Comparison of ENCODE assay signal across 29 cellular contexts in the genomic region with DNA sequence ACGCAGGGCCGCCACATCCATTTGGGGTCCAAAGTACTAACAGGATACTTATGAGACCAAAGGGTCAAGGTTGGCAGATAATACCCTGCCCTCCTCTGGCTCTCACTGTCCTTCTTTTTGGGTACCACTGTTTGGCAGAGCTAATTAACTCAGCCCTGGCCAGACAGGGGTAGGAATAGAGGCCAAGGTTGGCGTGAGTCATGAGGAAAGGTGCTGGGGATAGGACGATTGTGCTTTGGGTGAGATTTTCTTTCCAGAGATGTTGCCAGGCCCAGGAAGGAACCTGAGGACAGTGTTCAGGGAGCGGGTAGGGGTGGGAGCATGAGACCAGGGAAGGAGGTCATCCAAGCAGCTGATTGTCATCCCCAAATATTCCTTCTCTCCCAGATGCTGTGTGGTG.
"Had no signal": no experiment of that assay in that cellular context is flagged by ENCODE, and none has a peak within 500 bp of the region (broad histone marks: within the 10 kb centered on the region; RNA-seq: fewer than 3 reads in every experiment).

No MANE protein-coding gene starts in this region.

- H3K4me1 ChIP-seq: stomach, testis, thyroid gland, transverse colon, upper lobe of left lung, upper lobe of right lung, uterus had no signal

- H3K4me3 ChIP-seq: stomach, suprapubic skin, testis, thoracic aorta, thyroid gland, tibial artery, tibial nerve, transverse colon, upper lobe of left lung, upper lobe of right lung, uterus, vagina had no signal

- H3K36me3 Mint-ChIP-seq: stimulated activated effector memory CD8-positive, alpha-beta T cell treated with anti-CD3 and anti-CD28 coated beads, Interleukin-12 subunit alpha, Interleukin-12 subunit beta, amount 100 ng/mL, for 72 hours; stimulated activated memory B cell treated with anti-CD40 and anti-IgM and Interleukin-4, amounts not matched to agents 10 μg/mL and 1 μg/mL and 100 μg/mL, for 72 hours; stimulated activated naive B cell treated with anti-CD40 and anti-IgM and Interleukin-4, amounts not matched to agents 10 μg/mL and 1 μg/mL and 100 μg/mL, for 72 hours had no signal

- H3K4me1 Mint-ChIP-seq: stimulated activated effector memory CD8-positive, alpha-beta T cell treated with anti-CD3 and anti-CD28 coated beads, Interleukin-12 subunit alpha, Interleukin-12 subunit beta, amount 100 ng/mL, for 72 hours; stimulated activated memory B cell treated with anti-CD40 and anti-IgM and Interleukin-4, amounts not matched to agents 10 μg/mL and 1 μg/mL and 100 μg/mL, for 72 hours; stimulated activated naive B cell treated with anti-CD40 and anti-IgM and Interleukin-4, amounts not matched to agents 10 μg/mL and 1 μg/mL and 100 μg/mL, for 72 hours; stimulated activated naive CD8-positive, alpha-beta T cell treated with anti-CD3 and anti-CD28 coated beads, Interleukin-15, amount 100 ng/mL, for 72 hours had no signal

- H3K4me3 Mint-ChIP-seq: stimulated activated effector memory CD8-positive, alpha-beta T cell treated with anti-CD3 and anti-CD28 coated beads, Interleukin-12 subunit alpha, Interleukin-12 subunit beta, amount 100 ng/mL, for 72 hours; stimulated activated memory B cell treated with anti-CD40 and anti-IgM and Interleukin-4, amounts not matched to agents 10 μg/mL and 1 μg/mL and 100 μg/mL, for 72 hours; stimulated activated naive B cell treated with anti-CD40 and anti-IgM and Interleukin-4, amounts not matched to agents 10 μg/mL and 1 μg/mL and 100 μg/mL, for 72 hours; stimulated activated naive CD8-positive, alpha-beta T cell treated with anti-CD3 and anti-CD28 coated beads, Interleukin-15, amount 100 ng/mL, for 72 hours; stimulated activated naive CD8-positive, alpha-beta T cell treated with anti-CD3 and anti-CD28 coated beads, Interleukin-15, Interleukin-2, amounts not matched to agents 100 ng/mL and 50 ng/mL, for 24 hours; type B pancreatic cell had no signal

- H3K9me3 ChIP-seq: suprapubic skin, testis, thoracic aorta, thyroid gland, tibial artery, transverse colon, upper lobe of left lung, upper lobe of right lung, uterus, vagina had no signal

- FAIRE-seq: urothelium cell line had no signal

- H3K36me3 ChIP-seq: transverse colon, upper lobe of left lung, uterus, vagina had no signal

- ATAC-seq: stimulated activated effector memory CD8-positive, alpha-beta T cell treated with anti-CD3 and anti-CD28 coated beads, Interleukin-12 subunit alpha, Interleukin-12 subunit beta, amount 100 ng/mL, for 72 hours; stimulated activated memory B cell treated with anti-CD40 and anti-IgM and Interleukin-4, amounts not matched to agents 10 μg/mL and 1 μg/mL and 100 μg/mL, for 72 hours; stimulated activated naive B cell treated with anti-CD40 and anti-IgM and Interleukin-4, amounts not matched to agents 10 μg/mL and 1 μg/mL and 100 μg/mL, for 72 hours; stimulated activated naive CD8-positive, alpha-beta T cell treated with anti-CD3 and anti-CD28 coated beads, Interleukin-15, amount 100 ng/mL, for 72 hours; stimulated activated naive CD8-positive, alpha-beta T cell treated with anti-CD3 and anti-CD28 coated beads, Interleukin-15, Interleukin-2, amounts not matched to agents 100 U/mL and 50 U/mL, for 24 hours; upper lobe of right lung had no signal

- DNase-seq: stimulated activated CD4-positive, alpha-beta T cell treated with anti-CD3 and anti-CD28 coated beads, Interleukin-2, amount 100 ng/mL, for 48 hours; stimulated activated CD4-positive, alpha-beta T cell treated with anti-CD3 and anti-CD28 coated beads, Interleukin-4, amount 100 ng/mL, for 1 hour; stimulated activated CD4-positive, alpha-beta T cell treated with anti-CD3 and anti-CD28 coated beads, Interleukin-4, amount 100 ng/mL, for 24 hours; stimulated activated CD4-positive, alpha-beta T cell treated with anti-CD3 and anti-CD28 coated beads, Interleukin-4, amount 100 ng/mL, for 4 hours; stimulated activated CD8-positive, alpha-beta memory T cell treated with anti-CD3 and anti-CD28 coated beads, Interleukin-4, amount 100 ng/mL, for 48 hours; stimulated activated naive B cell treated with anti-CD40 and anti-IgM and Interleukin-4, amounts not matched to agents 10 μg/mL and 1 μg/mL and 100 μg/mL, for 72 hours; stimulated activated naive CD4-positive, alpha-beta T cell; stimulated activated naive CD4-positive, alpha-beta T cell treated with Interleukin-2 at 50 U/mL for 16 hours; stimulated activated naive CD8-positive, alpha-beta T cell treated with anti-CD3 and anti-CD28 coated beads, Interleukin-15, amount 100 ng/mL, for 72 hours; stimulated activated naive CD8-positive, alpha-beta T cell treated with anti-CD3 and anti-CD28 coated beads, Interleukin-15, Interleukin-2, amounts not matched to agents 100 U/mL and 50 U/mL, for 24 hours; stomach; substantia nigra; testis; thyroid gland; tibial artery; transverse colon; trophoblast cell; upper lobe of left lung; upper lobe of right lung; uterus had no signal

- H3K27me3 ChIP-seq: stomach, suprapubic skin, testis, thyroid gland, tibial artery, tibial nerve, transverse colon, upper lobe of left lung, uterus, vagina had no signal

- H3K27ac Mint-ChIP-seq: stimulated activated effector memory CD8-positive, alpha-beta T cell treated with anti-CD3 and anti-CD28 coated beads, Interleukin-12 subunit alpha, Interleukin-12 subunit beta, amount 100 ng/mL, for 72 hours; stimulated activated memory B cell treated with anti-CD40 and anti-IgM and Interleukin-4, amounts not matched to agents 10 μg/mL and 1 μg/mL and 100 μg/mL, for 72 hours; stimulated activated naive B cell treated with anti-CD40 and anti-IgM and Interleukin-4, amounts not matched to agents 10 μg/mL and 1 μg/mL and 100 μg/mL, for 72 hours; stimulated activated naive CD8-positive, alpha-beta T cell treated with anti-CD3 and anti-CD28 coated beads, Interleukin-15, amount 100 ng/mL, for 72 hours; stimulated activated naive CD8-positive, alpha-beta T cell treated with anti-CD3 and anti-CD28 coated beads, Interleukin-15, Interleukin-2, amounts not matched to agents 100 ng/mL and 50 ng/mL, for 24 hours; type B pancreatic cell had no signal

- H3K27ac ChIP-seq: stomach, suprapubic skin, testis, thoracic aorta, thyroid gland, tibial artery, tibial nerve, transverse colon, upper lobe of left lung, upper lobe of right lung, uterus, vagina had no signal

- H3K9me3 Mint-ChIP-seq: stimulated activated naive CD8-positive, alpha-beta T cell treated with anti-CD3 and anti-CD28 coated beads, Interleukin-15, Interleukin-2, amounts not matched to agents 100 ng/mL and 50 ng/mL, for 24 hours had no signal
